13 cellular contexts compared by ENCODE assay signal in the genomic region with DNA sequence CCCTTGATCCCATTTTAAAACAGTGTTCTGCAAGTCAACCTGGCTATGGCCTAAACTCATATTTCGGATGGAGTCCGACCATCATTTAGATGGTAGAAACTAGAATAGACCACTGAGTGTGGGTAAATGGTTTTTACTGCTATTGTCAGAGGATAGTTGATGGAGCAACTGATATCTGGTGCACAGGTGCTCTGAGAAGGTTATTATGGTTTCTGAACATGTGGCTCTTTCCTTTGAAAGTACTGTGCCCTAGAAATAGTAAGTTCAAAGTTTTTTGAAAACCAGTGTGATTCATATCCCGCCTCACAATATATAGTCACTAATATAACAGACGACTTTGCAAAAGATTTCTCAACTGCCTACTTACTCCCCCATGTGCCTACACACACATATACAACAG.
A peak's percentile ranks its signal among the peaks of the same experiment; 100 is the strongest.
DNase-seq lines count a peak whose midpoint lies in the region; ATAC-seq and TF ChIP-seq lines count a peak whose summit lies in the region.
"Had no signal": no experiment of that assay in that cellular context is flagged by ENCODE, and none has a peak within 500 bp of the region (broad histone marks: within the 10 kb centered on the region; RNA-seq: fewer than 3 reads in every experiment).

No MANE protein-coding gene starts in this region.

- H3K36me3 ChIP-seq in BLaER1 treated with 17β-estradiol and CSF1 and Interleukin-3, amounts not matched to agents 10 nM and 100 nM: no peaks in the 10 kb centered on the region; a peak in 1 of 22 replicates
- H3K36me3 ChIP-seq: thoracic aorta had no signal

- DNase-seq in glutamatergic neuron (no peak), NCI-H187 (lab: John Stamatoyannopoulos, UW) (no peak), D341Med (ENCODE audit: low spot score) (no peak)
- DNase-seq in stimulated activated CD4-positive, alpha-beta T cell treated with anti-CD3 and anti-CD28 coated beads, Interleukin-1b, Interleukin-23, amount 100 ng/mL, for 48 hours: no peak
- DNase-seq: hippocampal formation, IMR-90 had no signal

- H3K4me3 Mint-ChIP-seq in activated naive CD8-positive, alpha-beta T cell: peak overlapping the region; percentile 77
- no peak overlapping the region for H3K4me3 Mint-ChIP-seq in glutamatergic neuron (ENCODE audit: unreplicated experiment)
- H3K4me3 Mint-ChIP-seq: mesothelial cell of epicardium had no signal

- H3K27ac ChIP-seq in BLaER1 treated with 17β-estradiol and CSF1 and Interleukin-3, amounts not matched to agents 10 nM and 100 nM: peak overlapping the region in 8 of 11 experiments; percentile 66 to 89 (median 80); a peak in 14 of 22 replicates
- H3K27ac ChIP-seq: RWPE1, thoracic aorta had no signal

- H3K9me3 ChIP-seq in BLaER1 treated with 17β-estradiol and CSF1 and Interleukin-3, amounts not matched to agents 10 nM and 100 nM (replicated peaks in 1 of 11): peaks cover 3 to 25% (median 23%) of the 10 kb centered on the region in 11 experiments; a peak in 16 of 22 replicates
- H3K9me3 ChIP-seq: thoracic aorta had no signal

- peak overlapping the region; percentile 95 for H3K27ac Mint-ChIP-seq in activated naive CD8-positive, alpha-beta T cell
- H3K27ac Mint-ChIP-seq in glutamatergic neuron (ENCODE audit: unreplicated experiment): no peak overlapping the region
- H3K27ac Mint-ChIP-seq: mesothelial cell of epicardium had no signal

- H3K9ac ChIP-seq in BLaER1 treated with 17β-estradiol and CSF1 and Interleukin-3, amounts not matched to agents 10 nM and 100 nM: no peak overlapping the region

- peaks cover 3% of the 10 kb centered on the region for H3K36me3 Mint-ChIP-seq in activated naive CD8-positive, alpha-beta T cell
- peaks cover 13% of the 10 kb centered on the region for H3K36me3 Mint-ChIP-seq in glutamatergic neuron (ENCODE audit: unreplicated experiment)
- H3K36me3 Mint-ChIP-seq: mesothelial cell of epicardium had no signal

- H3K4me1 Mint-ChIP-seq in activated naive CD8-positive, alpha-beta T cell (ENCODE audit: low read depth): peaks cover 51% of the 10 kb centered on the region
- H3K4me1 Mint-ChIP-seq in glutamatergic neuron (ENCODE audit: low read depth, unreplicated experiment): no peaks in the 10 kb centered on the region
- H3K4me1 Mint-ChIP-seq: mesothelial cell of epicardium had no signal

- ATAC-seq in GM18498 (IDR thresholded peaks at IDR 0.05; ENCODE audit: unreplicated experiment) (peak; percentile 30), HG03442 (IDR thresholded peaks at IDR 0.05; ENCODE audit: unreplicated experiment) (peak; percentile 58)

- H4K20me1 ChIP-seq in BLaER1 treated with 17β-estradiol and CSF1 and Interleukin-3, amounts not matched to agents 10 nM and 100 nM: no peaks in the 10 kb centered on the region

- no peaks in the 10 kb centered on the region for H3K27me3 Mint-ChIP-seq in activated naive CD8-positive, alpha-beta T cell
- H3K27me3 Mint-ChIP-seq in glutamatergic neuron (ENCODE audit: unreplicated experiment): peaks cover 3% of the 10 kb centered on the region

- no peak overlapping the region for H3K4me3 ChIP-seq in BLaER1 treated with 17β-estradiol and CSF1 and Interleukin-3, amounts not matched to agents 10 nM and 100 nM
- H3K4me3 ChIP-seq: thoracic aorta had no signal

- H3K9me3 Mint-ChIP-seq in activated naive CD8-positive, alpha-beta T cell (ENCODE audit: low read depth): peaks cover 7% of the 10 kb centered on the region
- no peaks in the 10 kb centered on the region for H3K9me3 Mint-ChIP-seq in glutamatergic neuron (ENCODE audit: unreplicated experiment)

- no peak for TF ChIP-seq CTCF in glutamatergic neuron (IDR thresholded peaks at IDR 0.05; ENCODE audit: partially characterized antibody, unreplicated experiment)

- H3K4me1 ChIP-seq in BLaER1 treated with 17β-estradiol and CSF1 and Interleukin-3, amounts not matched to agents 10 nM and 100 nM: peaks cover 28 to 56% (median 31%) of the 10 kb centered on the region in 10 experiments

- peak overlapping the region; percentile 61 to 87 (median 78) for H3K4me2 ChIP-seq in BLaER1 treated with 17β-estradiol and CSF1 and Interleukin-3, amounts not matched to agents 10 nM and 100 nM

- no peaks in the 10 kb centered on the region for H3K27me3 ChIP-seq in BLaER1 treated with 17β-estradiol and CSF1 and Interleukin-3, amounts not matched to agents 10 nM and 100 nM
